In genomic region chr7:12111461-12112405, GRCh38 we compare ENCODE assay signal across 8 cellular contexts.
A peak's percentile ranks its signal among the peaks of the same experiment; 100 is the strongest.
DNase-seq lines count a peak whose midpoint lies in the region; ATAC-seq, FAIRE-seq and TF ChIP-seq lines count a peak whose summit lies in the region.

No MANE protein-coding gene starts in this region.

- DNase-seq in GM13976 (ENCODE audit: low spot score) (peak; percentile 7), fibroblast of gingiva (ENCODE audit: low read depth) (peak; percentile 48), pancreas (peak in 4 of 6 donors; percentile 14 to 75 (median 40)), cerebellar nuclear complex (lab: John Stamatoyannopoulos, UW) (no peak), erythroblast (lab: John Stamatoyannopoulos, UW) (no peak)
- peak; percentile 8 to 19 for DNase-seq in activated CD4-positive, alpha-beta T cell treated with anti-CD3 and anti-CD28 coated beads, Interleukin-2, amount 50 U/mL, for 48 hours

- ATAC-seq in pancreas: peak; percentile 48 to 89 (median 83)
- no peak for ATAC-seq in HG03139 (IDR thresholded peaks at IDR 0.05; ENCODE audit: unreplicated experiment)
- ATAC-seq in HG03175 (IDR thresholded peaks at IDR 0.05; ENCODE audit: unreplicated experiment): no peak

- in situ Hi-C loops in GM13976 (cut with MboI; ENCODE audit: low sequenced_read_pairs, unreplicated experiment): no loop called here

- intact Hi-C loops in pancreas (cut with DNase I): no loop called here

- no peaks in the 10 kb centered on the region for H3K4me1 ChIP-seq in pancreas

- TF ChIP-seq CTCF in GM13976 (IDR thresholded peaks at IDR 0.05; ENCODE audit: borderline replicate concordance, control extremely low read depth, extremely low read depth, insufficient read depth, missing control alignments): no peak
- no peak for TF ChIP-seq CTCF in pancreas (IDR thresholded peaks at IDR 0.05)

- TF ChIP-seq POLR2A in erythroblast (IDR thresholded peaks at IDR 0.05; ENCODE audit: low read length): no peak

- H3K27ac ChIP-seq in pancreas: no peak overlapping the region

- H3K27me3 ChIP-seq in pancreas: peaks cover 0 to 5% (median 0%) of the 10 kb centered on the region in 4 donors

- FAIRE-seq in pancreas (lab: Jason Lieb, UNC): no peak

- peak overlapping the region in 2 of 4 donors; percentile 6 to 24 for H3K4me3 ChIP-seq in pancreas

- H3K36me3 ChIP-seq in pancreas: no peaks in the 10 kb centered on the region

- H3K9me3 ChIP-seq in pancreas: no peaks in the 10 kb centered on the region

- 7 to 21% methylated on average over 42 to 46 of the region's 46 CpGs for WGBS in pancreas, 2 donors

Comparison
In these comparisons a context has a peak if more than half of its experiments do, and no peak if none do; other contexts are left out.
1. DNase-seq: peak in GM13976 (single experiment), activated CD4-positive, alpha-beta T cell treated with anti-CD3 and anti-CD28 coated beads, Interleukin-2, amount 50 U/mL, for 48 hours (2 of 2), fibroblast of gingiva (single experiment) and pancreas (4 of 6); none in cerebellar nuclear complex (0 of 2) and erythroblast (0 of 2).
2. ATAC-seq: peak in pancreas (4 of 4); none in HG03139 (single experiment) and HG03175 (single experiment).